In the genomic region with DNA sequence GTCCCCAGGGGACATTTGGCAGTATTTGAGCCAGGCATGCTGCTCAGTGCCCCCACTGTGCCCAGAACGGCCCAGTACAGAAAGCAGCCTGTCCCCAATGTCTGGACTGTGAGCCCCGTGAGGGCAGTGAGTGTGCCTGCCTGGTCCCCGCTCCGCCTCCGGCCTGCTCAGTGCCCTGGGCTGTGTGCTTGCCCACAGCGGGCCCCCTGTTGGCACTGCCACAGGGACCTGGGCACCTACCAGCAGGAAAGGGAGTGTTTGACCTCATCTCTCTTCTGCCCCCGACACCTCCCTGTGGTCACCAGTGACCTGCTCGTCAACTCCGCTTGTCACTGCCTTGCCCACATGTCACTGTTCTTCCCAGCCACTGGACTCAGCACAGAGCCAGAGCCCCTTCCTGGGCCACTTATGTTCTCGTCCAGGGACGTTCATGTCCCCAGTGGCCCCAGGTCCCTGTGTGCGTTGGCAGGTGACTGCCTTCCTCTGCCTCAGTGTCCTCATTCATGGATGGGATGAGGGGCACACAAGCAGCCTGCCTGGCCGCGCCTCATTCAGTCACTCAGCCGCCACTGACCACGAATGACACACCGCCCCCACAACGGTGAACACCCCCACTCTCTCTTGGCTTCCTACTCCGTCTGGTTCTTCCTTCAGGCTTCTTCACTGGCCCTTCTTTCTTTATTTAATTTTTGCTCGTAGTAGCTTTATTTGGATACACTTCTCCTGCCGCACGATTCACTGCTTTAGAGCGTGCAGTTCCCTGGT, we compare ENCODE assay signal across 2 cellular contexts.
TF ChIP-seq lines count a peak whose summit lies in the region.

No MANE protein-coding gene starts in this region.

TF ChIP-seq in SK-N-SH, 30 proteins besides CTCF, POLR2A, EP300 and RAD21 (continued from another document):
- TF ChIP-seq GATA2 (CRISPR knock-in tag; IDR thresholded peaks at IDR 0.05) (no peak), TCF12 (IDR thresholded peaks at IDR 0.05) (no peak), TEAD4 (IDR thresholded peaks at IDR 0.05; ENCODE audit: borderline replicate concordance, insufficient read depth) (no peak), POLR2AphosphoS5 (IDR thresholded peaks at IDR 0.05; ENCODE audit: low read depth, low read length) (no peak), CHD2 (IDR thresholded peaks at IDR 0.05; ENCODE audit: low read length, partially characterized antibody) (no peak), FOSL2 (IDR thresholded peaks at IDR 0.05; ENCODE audit: borderline replicate concordance, low read depth) (no peak), SIN3A (IDR thresholded peaks at IDR 0.05; ENCODE audit: borderline replicate concordance, low read depth, low read length) (no peak), MEF2A (IDR thresholded peaks at IDR 0.05; ENCODE audit: borderline replicate concordance, low read depth) (no peak), FOXJ3 (CRISPR knock-in tag; IDR thresholded peaks at IDR 0.05) (no peak), ELF1 (IDR thresholded peaks at IDR 0.05) (no peak), NRF1 (IDR thresholded peaks at IDR 0.05; ENCODE audit: low read depth, low read length) (no peak), EZH2phosphoT487 (IDR thresholded peaks at IDR 0.05; ENCODE audit: borderline replicate concordance, low read depth) (no peak), MXI1 (IDR thresholded peaks at IDR 0.05; ENCODE audit: low read depth, low read length) (no peak)
- TF ChIP-seq, protein P1, sequence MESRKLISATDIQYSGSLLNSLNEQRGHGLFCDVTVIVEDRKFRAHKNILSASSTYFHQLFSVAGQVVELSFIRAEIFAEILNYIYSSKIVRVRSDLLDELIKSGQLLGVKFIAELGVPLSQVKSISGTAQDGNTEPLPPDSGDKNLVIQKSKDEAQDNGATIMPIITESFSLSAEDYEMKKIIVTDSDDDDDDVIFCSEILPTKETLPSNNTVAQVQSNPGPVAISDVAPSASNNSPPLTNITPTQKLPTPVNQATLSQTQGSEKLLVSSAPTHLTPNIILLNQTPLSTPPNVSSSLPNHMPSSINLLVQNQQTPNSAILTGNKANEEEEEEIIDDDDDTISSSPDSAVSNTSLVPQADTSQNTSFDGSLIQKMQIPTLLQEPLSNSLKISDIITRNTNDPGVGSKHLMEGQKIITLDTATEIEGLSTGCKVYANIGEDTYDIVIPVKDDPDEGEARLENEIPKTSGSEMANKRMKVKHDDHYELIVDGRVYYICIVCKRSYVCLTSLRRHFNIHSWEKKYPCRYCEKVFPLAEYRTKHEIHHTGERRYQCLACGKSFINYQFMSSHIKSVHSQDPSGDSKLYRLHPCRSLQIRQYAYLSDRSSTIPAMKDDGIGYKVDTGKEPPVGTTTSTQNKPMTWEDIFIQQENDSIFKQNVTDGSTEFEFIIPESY (IDR thresholded peaks at IDR 0.05; ENCODE audit: borderline replicate concordance, low read depth), result no peak
- TF ChIP-seq, protein P2, sequence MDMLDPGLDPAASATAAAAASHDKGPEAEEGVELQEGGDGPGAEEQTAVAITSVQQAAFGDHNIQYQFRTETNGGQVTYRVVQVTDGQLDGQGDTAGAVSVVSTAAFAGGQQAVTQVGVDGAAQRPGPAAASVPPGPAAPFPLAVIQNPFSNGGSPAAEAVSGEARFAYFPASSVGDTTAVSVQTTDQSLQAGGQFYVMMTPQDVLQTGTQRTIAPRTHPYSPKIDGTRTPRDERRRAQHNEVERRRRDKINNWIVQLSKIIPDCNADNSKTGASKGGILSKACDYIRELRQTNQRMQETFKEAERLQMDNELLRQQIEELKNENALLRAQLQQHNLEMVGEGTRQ (IDR thresholded peaks at IDR 0.05; ENCODE audit: borderline replicate concordance, low read depth, low read length), result no peak
- TF ChIP-seq, protein P3, sequence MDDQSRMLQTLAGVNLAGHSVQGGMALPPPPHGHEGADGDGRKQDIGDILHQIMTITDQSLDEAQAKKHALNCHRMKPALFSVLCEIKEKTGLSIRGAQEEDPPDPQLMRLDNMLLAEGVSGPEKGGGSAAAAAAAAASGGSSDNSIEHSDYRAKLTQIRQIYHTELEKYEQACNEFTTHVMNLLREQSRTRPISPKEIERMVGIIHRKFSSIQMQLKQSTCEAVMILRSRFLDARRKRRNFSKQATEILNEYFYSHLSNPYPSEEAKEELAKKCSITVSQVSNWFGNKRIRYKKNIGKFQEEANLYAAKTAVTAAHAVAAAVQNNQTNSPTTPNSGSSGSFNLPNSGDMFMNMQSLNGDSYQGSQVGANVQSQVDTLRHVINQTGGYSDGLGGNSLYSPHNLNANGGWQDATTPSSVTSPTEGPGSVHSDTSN (IDR thresholded peaks at IDR 0.05), result no peak
- TF ChIP-seq, protein P4, sequence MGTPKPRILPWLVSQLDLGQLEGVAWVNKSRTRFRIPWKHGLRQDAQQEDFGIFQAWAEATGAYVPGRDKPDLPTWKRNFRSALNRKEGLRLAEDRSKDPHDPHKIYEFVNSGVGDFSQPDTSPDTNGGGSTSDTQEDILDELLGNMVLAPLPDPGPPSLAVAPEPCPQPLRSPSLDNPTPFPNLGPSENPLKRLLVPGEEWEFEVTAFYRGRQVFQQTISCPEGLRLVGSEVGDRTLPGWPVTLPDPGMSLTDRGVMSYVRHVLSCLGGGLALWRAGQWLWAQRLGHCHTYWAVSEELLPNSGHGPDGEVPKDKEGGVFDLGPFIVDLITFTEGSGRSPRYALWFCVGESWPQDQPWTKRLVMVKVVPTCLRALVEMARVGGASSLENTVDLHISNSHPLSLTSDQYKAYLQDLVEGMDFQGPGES (IDR thresholded peaks at IDR 0.05; ENCODE audit: low read depth, low read length), result no peak

TF ChIP-seq in SK-N-SH treated with all-trans-retinoic acid at 6 μM for 48 hours, 23 proteins besides CTCF, POLR2A, EP300 and RAD21 (continued from another document):
- TF ChIP-seq, protein P5, sequence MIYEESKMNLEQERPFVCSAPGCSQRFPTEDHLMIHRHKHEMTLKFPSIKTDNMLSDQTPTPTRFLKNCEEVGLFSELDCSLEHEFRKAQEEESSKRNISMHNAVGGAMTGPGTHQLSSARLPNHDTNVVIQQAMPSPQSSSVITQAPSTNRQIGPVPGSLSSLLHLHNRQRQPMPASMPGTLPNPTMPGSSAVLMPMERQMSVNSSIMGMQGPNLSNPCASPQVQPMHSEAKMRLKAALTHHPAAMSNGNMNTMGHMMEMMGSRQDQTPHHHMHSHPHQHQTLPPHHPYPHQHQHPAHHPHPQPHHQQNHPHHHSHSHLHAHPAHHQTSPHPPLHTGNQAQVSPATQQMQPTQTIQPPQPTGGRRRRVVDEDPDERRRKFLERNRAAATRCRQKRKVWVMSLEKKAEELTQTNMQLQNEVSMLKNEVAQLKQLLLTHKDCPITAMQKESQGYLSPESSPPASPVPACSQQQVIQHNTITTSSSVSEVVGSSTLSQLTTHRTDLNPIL (CRISPR knock-in tag; IDR thresholded peaks at IDR 0.05; ENCODE audit: low read depth), result no peak
- TF ChIP-seq GLIS3 (CRISPR knock-in tag; IDR thresholded peaks at IDR 0.05) (no peak), ZNF70 (CRISPR knock-in tag; IDR thresholded peaks at IDR 0.05) (no peak), ISL1 (CRISPR knock-in tag; IDR thresholded peaks at IDR 0.05) (no peak), ZFP3 (CRISPR knock-in tag; IDR thresholded peaks at IDR 0.05) (no peak), ESRRG (CRISPR knock-in tag; IDR thresholded peaks at IDR 0.05) (no peak), OSR1 (CRISPR knock-in tag; IDR thresholded peaks at IDR 0.05) (no peak)
